7 cellular contexts compared by ENCODE assay signal in the genomic region with DNA sequence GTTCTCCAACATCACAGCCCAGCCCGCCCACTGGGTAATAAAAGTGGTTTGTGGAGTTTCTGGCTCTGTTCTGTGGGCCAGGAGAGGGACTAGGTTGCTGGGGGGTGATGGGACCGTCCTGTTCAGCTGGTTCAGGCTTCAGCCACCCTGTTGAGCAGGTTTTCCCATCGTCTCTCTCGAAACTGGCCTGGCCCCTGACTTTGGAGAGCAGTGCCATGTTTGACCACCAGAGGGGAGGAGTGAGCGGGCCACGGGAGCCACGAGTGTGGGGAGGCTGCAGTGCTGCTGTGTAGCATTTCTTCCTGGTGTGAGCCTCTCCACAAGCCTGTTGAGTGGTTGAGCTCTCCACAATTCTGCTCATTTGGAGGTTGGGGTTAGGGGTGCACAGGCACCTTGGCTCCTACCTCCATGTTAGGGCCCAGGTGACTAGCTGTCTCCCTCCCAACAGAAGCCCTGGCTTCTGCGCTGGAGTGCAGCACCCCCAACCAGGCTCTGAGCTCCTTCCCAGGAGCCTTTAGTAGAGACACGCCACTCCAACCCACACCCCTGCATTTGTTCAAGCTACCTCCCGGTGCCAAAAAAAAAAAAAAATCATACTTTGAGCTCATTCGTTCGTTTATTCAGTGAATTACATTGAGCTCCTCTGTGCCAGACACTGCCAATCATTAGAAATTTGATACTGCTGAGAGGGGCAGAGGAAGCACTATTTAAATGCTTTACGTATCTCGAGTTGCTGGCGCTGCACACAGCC. TPM values are rescaled to one million over a fixed set of nuclear protein-coding genes. Genes with fewer than 3 reads are reported as not detected.
A peak's percentile ranks its signal among the peaks of the same experiment; 100 is the strongest.
DNase-seq lines count a peak whose midpoint lies in the region; ATAC-seq and TF ChIP-seq lines count a peak whose summit lies in the region.

No MANE protein-coding gene starts in this region.

- TF ChIP-seq CTCF in GM13976 (IDR thresholded peaks at IDR 0.05; ENCODE audit: borderline replicate concordance, control extremely low read depth, extremely low read depth, insufficient read depth, missing control alignments) (peak; percentile 91), endothelial cell (IDR thresholded peaks at IDR 0.05; ENCODE audit: unreplicated experiment) (peak; percentile 90)

- H3K36me3 Mint-ChIP-seq in endothelial cell (ENCODE audit: low read depth, unreplicated experiment), result peaks cover 8% of the 10 kb centered on the region

- no peaks in the 10 kb centered on the region for H3K4me1 Mint-ChIP-seq in endothelial cell (ENCODE audit: unreplicated experiment)

- H3K4me3 Mint-ChIP-seq in endothelial cell (ENCODE audit: unreplicated experiment), result peak overlapping the region; percentile 54

- DNase-seq in GM13976 (ENCODE audit: low spot score) (peak; percentile 90), NOMO-1 (lab: John Stamatoyannopoulos, UW; ENCODE audit: unreplicated experiment in 2 of 2) (peak; percentile 33 to 55), endothelial cell (ENCODE audit: low spot score) (peak; percentile 93), mucosa of gallbladder (ENCODE audit: low spot score) (peak; percentile 83)
- peak; percentile 56 to 84 (median 81) for DNase-seq in activated CD8-positive, alpha-beta memory T cell treated with anti-CD3 and anti-CD28 coated beads for 48 hours (ENCODE audit: low read depth in 2 of 3, low spot score in 2 of 3)
- peak; percentile 47 to 78 for DNase-seq in stimulated activated CD8-positive, alpha-beta memory T cell treated with anti-CD3 and anti-CD28 coated beads, Interleukin-4, amount 100 ng/mL, for 4 hours (ENCODE audit: low read depth in 2 of 2, low spot score in 1 of 2)

- H3K9me3 Mint-ChIP-seq in endothelial cell (ENCODE audit: unreplicated experiment), result no peaks in the 10 kb centered on the region

- H3K27ac Mint-ChIP-seq in endothelial cell (ENCODE audit: unreplicated experiment), result no peak overlapping the region

- in situ Hi-C loops in GM13976 (cut with MboI; ENCODE audit: low sequenced_read_pairs, unreplicated experiment), result no loop called here

- H3K27me3 Mint-ChIP-seq in endothelial cell (ENCODE audit: unreplicated experiment), result peaks cover 8% of the 10 kb centered on the region

- peak; percentile 57 for ATAC-seq in HG03439 (IDR thresholded peaks at IDR 0.05; ENCODE audit: unreplicated experiment)

RNA-seq across cellular contexts. Expression of a gene that starts 13.9 kb away (rescaled TPM):
- total RNA-seq in endothelial cell (ENCODE audit: unreplicated experiment) (28.6 TPM), mucosa of gallbladder (232 TPM)

RNA-seq across cellular contexts. Expression of a gene that starts 16.3 kb away (rescaled TPM):
- 1.4 TPM for total RNA-seq in endothelial cell (ENCODE audit: unreplicated experiment)
- 0.63 TPM for total RNA-seq in mucosa of gallbladder

RNA-seq across cellular contexts. Expression of a gene that starts 29.3 kb away (rescaled TPM):
- not detected for total RNA-seq in endothelial cell (ENCODE audit: unreplicated experiment)
- 23.4 TPM for total RNA-seq in mucosa of gallbladder

RNA-seq across cellular contexts. Expression of a gene that starts 36.5 kb away (rescaled TPM):
- total RNA-seq in endothelial cell (ENCODE audit: unreplicated experiment), result 39.2 TPM
- total RNA-seq in mucosa of gallbladder, result 42.2 TPM

RNA-seq across cellular contexts. Expression of a gene that starts 50.5 kb away (rescaled TPM):
- total RNA-seq in endothelial cell (ENCODE audit: unreplicated experiment) (55.6 TPM), mucosa of gallbladder (41.2 TPM)

Comparison
In these comparisons a context has a peak if more than half of its experiments do, and no peak if none do; other contexts are left out.
1. Peak in every context shown above with its lines: DNase-seq and ATAC-seq.
2. RNA of a gene that starts 29.3 kb away (total RNA-seq): 23.4 TPM in mucosa of gallbladder (single experiment); not detected in endothelial cell (single experiment); every median in the first group is over 10 times any median in the second.